ENCODE assay signal across 12 cellular contexts in the genomic region with DNA sequence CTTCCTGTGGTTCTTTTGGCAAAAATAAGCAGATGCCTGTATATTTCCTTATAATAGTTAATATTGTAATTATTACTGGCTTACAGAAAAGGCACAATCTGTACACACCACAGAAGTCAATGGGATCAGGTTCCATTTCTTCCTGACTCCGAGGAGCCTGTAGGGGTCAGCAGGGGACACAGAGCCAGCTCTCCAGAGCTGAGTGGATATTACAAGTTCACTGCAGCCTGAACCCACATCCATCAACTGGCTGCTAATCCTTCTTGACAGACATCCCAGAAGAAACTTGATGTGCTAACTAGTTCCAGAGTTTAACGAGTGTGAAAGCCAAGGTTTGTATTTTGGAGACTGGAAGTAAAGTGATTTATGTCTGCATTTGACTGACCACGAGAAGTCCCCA.
A peak's percentile ranks its signal among the peaks of the same experiment; 100 is the strongest.
DNase-seq lines count a peak whose midpoint lies in the region; TF ChIP-seq lines count a peak whose summit lies in the region.
"Had no signal": no experiment of that assay in that cellular context is flagged by ENCODE, and none has a peak within 500 bp of the region (broad histone marks: within the 10 kb centered on the region; RNA-seq: fewer than 3 reads in every experiment).

No MANE protein-coding gene starts in this region.

- H3K9ac ChIP-seq in endodermal cell (ENCODE audit: extremely low read depth, low read length, poor library complexity, severe bottlenecking) = no peak overlapping the region

- no peak overlapping the region for H3K4me3 ChIP-seq in endodermal cell (ENCODE audit: low read length)
- no peak overlapping the region for H3K4me3 ChIP-seq in retinal pigment epithelial cell (ENCODE audit: low read length)
- H3K4me3 ChIP-seq: prostate gland had no signal

- H3K4me1 ChIP-seq in endodermal cell (ENCODE audit: control insufficient read depth, insufficient read depth, low read length) = no peaks in the 10 kb centered on the region
- H3K4me1 ChIP-seq: prostate gland had no signal

- no peak overlapping the region for H3K4me3 Mint-ChIP-seq in endodermal cell
- H3K4me3 Mint-ChIP-seq: activated T-cell treated with anti-CD3 and anti-CD28 coated beads, Interleukin-2, amount 50 U/mL, for 72 hours; dendritic cell treated with granulocyte-macrophage colony-stimulating factor and Interleukin-4, amounts not matched to agents 40 ng/mL and 50 ng/mL, for 4 days had no signal

- peaks cover 6% of the 10 kb centered on the region for H3K9me3 ChIP-seq in endodermal cell (ENCODE audit: control insufficient read depth, low read length)
- H3K9me3 ChIP-seq: prostate gland had no signal

- H3K27me3 ChIP-seq in endodermal cell (ENCODE audit: control insufficient read depth, insufficient read depth, low read length, poor library complexity, severe bottlenecking) = peaks cover 35% of the 10 kb centered on the region

- no peaks in the 10 kb centered on the region for H3K36me3 Mint-ChIP-seq in endodermal cell (ENCODE audit: low read depth)

- DNase-seq in NCI-H2081 (lab: John Stamatoyannopoulos, UW) = peak; percentile 4 to 25
- no peak for DNase-seq in NCI-H2081 treated with DMSO at 0.1 percent for 48 hours (lab: John Stamatoyannopoulos, UW)
- peak; percentile 37 for DNase-seq in NCI-H2196 (lab: John Stamatoyannopoulos, UW; ENCODE audit: unreplicated experiment)
- peak; percentile 81 for DNase-seq in endodermal cell
- DNase-seq in retinal pigment epithelial cell (ENCODE audit: low read depth) = no peak
- no peak for DNase-seq in activated CD8-positive, alpha-beta memory T cell treated with anti-CD3 and anti-CD28 coated beads for 24 hours
- no peak for DNase-seq in activated CD4-positive, alpha-beta T cell treated with anti-CD3 and anti-CD28 coated beads for 1 hour
- DNase-seq in activated naive CD4-positive, alpha-beta T cell (lab: John Stamatoyannopoulos, UW) = no peak
- DNase-seq: activated T-cell treated with anti-CD3 and anti-CD28 coated beads, Interleukin-2, amount 50 U/mL, for 72 hours; NCI-H146 had no signal

- H3K27ac ChIP-seq in endodermal cell (ENCODE audit: low read depth, low read length) = no peak overlapping the region
- H3K27ac ChIP-seq: prostate gland had no signal

- peaks cover 68% of the 10 kb centered on the region for H3K27me3 Mint-ChIP-seq in endodermal cell (ENCODE audit: insufficient read depth)
- H3K27me3 Mint-ChIP-seq: dendritic cell treated with granulocyte-macrophage colony-stimulating factor and Interleukin-4, amounts not matched to agents 40 ng/mL and 50 ng/mL, for 4 days had no signal

- H3K27ac Mint-ChIP-seq in endodermal cell = no peak overlapping the region
- H3K27ac Mint-ChIP-seq: activated T-cell treated with anti-CD3 and anti-CD28 coated beads, Interleukin-2, amount 50 U/mL, for 72 hours; dendritic cell treated with granulocyte-macrophage colony-stimulating factor and Interleukin-4, amounts not matched to agents 40 ng/mL and 50 ng/mL, for 4 days had no signal

- H3K4me1 Mint-ChIP-seq in endodermal cell = no peaks in the 10 kb centered on the region

- no peaks in the 10 kb centered on the region for H3K9me3 Mint-ChIP-seq in endodermal cell
- H3K9me3 Mint-ChIP-seq: activated T-cell treated with anti-CD3 and anti-CD28 coated beads, Interleukin-2, amount 50 U/mL, for 72 hours; dendritic cell treated with granulocyte-macrophage colony-stimulating factor and Interleukin-4, amounts not matched to agents 40 ng/mL and 50 ng/mL, for 4 days had no signal

- H3K36me3 ChIP-seq in endodermal cell (ENCODE audit: control insufficient read depth, insufficient read depth, low read length) = no peaks in the 10 kb centered on the region
- H3K36me3 ChIP-seq: prostate gland had no signal

- TF ChIP-seq CTCF in endodermal cell (conservative IDR thresholded peaks at IDR 0.05) = peak; percentile 82
- TF ChIP-seq CTCF in retinal pigment epithelial cell (conservative IDR thresholded peaks at IDR 0.05; ENCODE audit: low read depth, low read length) = peak; percentile 67

- WGBS in endodermal cell (ENCODE audit: insufficient coverage in 1 of 2, insufficient read length in 1 of 2), 2 experiments = 42 to 47% methylated on average over 3 of the region's 3 CpGs

Comparison
In these comparisons a context has a peak if more than half of its experiments do, and no peak if none do; other contexts are left out.
1. DNase-seq: peak in NCI-H2081 (2 of 2), NCI-H2196 (single experiment) and endodermal cell (single experiment); none in NCI-H2081 treated with DMSO at 0.1 percent for 48 hours (single experiment), retinal pigment epithelial cell (single experiment), activated CD8-positive, alpha-beta memory T cell treated with anti-CD3 and anti-CD28 coated beads for 24 hours (single experiment), activated CD4-positive, alpha-beta T cell treated with anti-CD3 and anti-CD28 coated beads for 1 hour (single experiment) and activated naive CD4-positive, alpha-beta T cell (0 of 4).